Comparison of ENCODE assay signal across 1 cellular context in the genomic region with DNA sequence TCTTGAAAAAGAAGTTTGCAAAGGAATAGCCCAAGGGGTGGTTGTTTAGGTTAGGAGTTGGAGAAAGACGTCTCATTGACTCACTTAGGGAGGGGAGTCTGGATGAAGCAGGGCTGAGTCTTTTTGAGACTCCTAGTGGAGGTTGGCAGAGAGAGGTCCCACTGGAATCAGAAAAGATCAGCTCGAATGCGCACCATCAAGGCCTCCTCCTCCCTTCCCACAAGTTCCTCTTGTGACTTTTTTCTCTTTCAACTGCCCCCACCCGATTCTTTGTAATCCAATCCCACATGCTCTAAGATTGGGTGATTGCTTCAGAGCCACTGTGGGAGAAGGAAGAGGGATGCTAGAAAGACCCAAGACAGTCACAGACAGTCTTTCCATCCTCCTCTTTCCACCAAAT.
TF ChIP-seq lines count a peak whose summit lies in the region.

No MANE protein-coding gene starts in this region.

TF ChIP-seq in HepG2, 621 proteins besides CTCF, POLR2A, EP300 and RAD21:
- TF ChIP-seq, protein P1, sequence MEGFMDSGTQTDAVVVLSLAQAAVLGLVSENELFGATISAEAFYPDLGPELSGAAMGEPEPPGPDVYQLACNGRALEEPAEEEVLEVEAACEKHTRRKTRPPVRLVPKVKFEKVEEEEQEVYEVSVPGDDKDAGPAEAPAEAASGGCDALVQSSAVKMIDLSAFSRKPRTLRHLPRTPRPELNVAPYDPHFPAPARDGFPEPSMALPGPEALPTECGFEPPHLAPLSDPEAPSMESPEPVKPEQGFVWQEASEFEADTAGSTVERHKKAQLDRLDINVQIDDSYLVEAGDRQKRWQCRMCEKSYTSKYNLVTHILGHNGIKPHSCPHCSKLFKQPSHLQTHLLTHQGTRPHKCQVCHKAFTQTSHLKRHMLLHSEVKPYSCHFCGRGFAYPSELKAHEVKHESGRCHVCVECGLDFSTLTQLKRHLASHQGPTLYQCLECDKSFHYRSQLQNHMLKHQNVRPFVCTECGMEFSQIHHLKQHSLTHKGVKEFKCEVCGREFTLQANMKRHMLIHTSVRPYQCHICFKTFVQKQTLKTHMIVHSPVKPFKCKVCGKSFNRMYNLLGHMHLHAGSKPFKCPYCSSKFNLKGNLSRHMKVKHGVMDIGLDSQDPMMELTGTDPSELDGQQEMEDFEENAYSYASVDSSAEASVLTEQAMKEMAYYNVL (CRISPR knock-in tag; IDR thresholded peaks at IDR 0.05; ENCODE audit: borderline replicate concordance) = 0 out of 2 replicates have a peak, but pooled peaks have one; percentile 35
- TF ChIP-seq ZNF121 (CRISPR knock-in tag; IDR thresholded peaks at IDR 0.05) = no peak
- no peak for TF ChIP-seq TCF12 (IDR thresholded peaks at IDR 0.05)
- 0 out of 2 replicates have a peak, but pooled peaks have one; percentile 22 for TF ChIP-seq TCF12 (CRISPR knock-in tag; IDR thresholded peaks at IDR 0.05)
TF ChIP-seq in HepG2: peak in this region for 2.
